Comparison of ENCODE assay signal across 15 cellular contexts in genomic region chr13:99264053-99264452, GRCh38. TPM values are rescaled to one million over a fixed set of nuclear protein-coding genes. Genes with fewer than 3 reads are reported as not detected.
DNase-seq lines count a peak whose midpoint lies in the region; ATAC-seq and TF ChIP-seq lines count a peak whose summit lies in the region.
"Had no signal": no experiment of that assay in that cellular context is flagged by ENCODE, and none has a peak within 500 bp of the region (broad histone marks: within the 10 kb centered on the region; RNA-seq: fewer than 3 reads in every experiment).

No MANE protein-coding gene starts in this region.

- H3F3A ChIP-seq in PC-9 (ENCODE audit: insufficient read depth, low read depth) = peaks cover 40% of the 10 kb centered on the region

- H3K27ac ChIP-seq in BLaER1 (0 out of 2 replicates have a peak overlapping the region, but pooled peaks have one; percentile 22), PC-9 (peak overlapping the region; percentile 23; the same call in 1 of the 2 replicates), ovary (no peak overlapping the region)
- no peak overlapping the region for H3K27ac ChIP-seq in CD8-positive, alpha-beta T cell (ENCODE audit: low read depth, low read length)

- no peak for DNase-seq in CD8-positive, alpha-beta T cell
- no peak for DNase-seq in PC-9
- no peak for DNase-seq in immature natural killer cell
- DNase-seq in COLO829 (ENCODE audit: low spot score) = no peak
- no peak for DNase-seq in DMS79 treated with DMSO at 0.1 percent for 48 hours (lab: John Stamatoyannopoulos, UW)
- DNase-seq in GOT3 (lab: John Stamatoyannopoulos, UW) = no peak
- no peak for DNase-seq in ovary
- DNase-seq: NCI-H2081 treated with DMSO at 0.1 percent for 48 hours, right cardiac atrium had no signal

- no peaks in the 10 kb centered on the region for H3K27me3 ChIP-seq in BLaER1
- H3K27me3 ChIP-seq in CD8-positive, alpha-beta T cell (ENCODE audit: insufficient read depth, low read length) = no peaks in the 10 kb centered on the region
- H3K27me3 ChIP-seq in PC-9 (ENCODE audit: insufficient read depth, low read depth) = no peaks in the 10 kb centered on the region
- no peaks in the 10 kb centered on the region for H3K27me3 ChIP-seq in ovary

- H3K79me2 ChIP-seq in PC-9 (ENCODE audit: low read depth) = peaks cover 22% of the 10 kb centered on the region

- no peaks in the 10 kb centered on the region for H3K9me3 Mint-ChIP-seq in CD8-positive, alpha-beta T cell
- no peaks in the 10 kb centered on the region for H3K9me3 Mint-ChIP-seq in immature natural killer cell
- H3K9me3 Mint-ChIP-seq: nephron had no signal

- BruUV-seq in PC-9 (replicated peaks; lab: Mats Ljungman, UMichigan) = no TSS peak

- H4K20me1 ChIP-seq in BLaER1 (peaks cover 63% of the 10 kb centered on the region), PC-9 (ENCODE audit: insufficient read depth) (peaks cover 30% of the 10 kb centered on the region; the same call in 1 of the 2 replicates)

- CTCF ChIA-PET in CD8-positive, alpha-beta T cell (lab: Charles Lee) = interaction anchor here (0.7 to 14.9 kb wide), 18 partner anchors 10 to 241 kb away, joined by 3 to 402 read pairs (median 4); partner anchors contain the start of gene UBAC2
- CTCF ChIA-PET in PC-9 (lab: Charles Lee) = interaction anchor here (0.6 to 0.7 kb wide), 2 partner anchors 87 to 637 kb away, joined by 3 to 7 read pairs; no protein-coding TSS in a partner anchor

- peak overlapping the region; percentile 27 for H3K4me3 Mint-ChIP-seq in CD8-positive, alpha-beta T cell
- H3K4me3 Mint-ChIP-seq in immature natural killer cell = no peak overlapping the region
- H3K4me3 Mint-ChIP-seq: nephron had no signal

- H3K27ac Mint-ChIP-seq in CD8-positive, alpha-beta T cell = peak overlapping the region; percentile 90
- H3K27ac Mint-ChIP-seq in immature natural killer cell = peak overlapping the region; percentile 39 to 80 (median 66)

- no peaks in the 10 kb centered on the region for H3K27me3 Mint-ChIP-seq in CD8-positive, alpha-beta T cell (ENCODE audit: low read depth)
- peaks cover 0 to 2% (median 2%) of the 10 kb centered on the region in 3 donors for H3K27me3 Mint-ChIP-seq in immature natural killer cell (ENCODE audit: low read depth in 3 of 3)

- peaks cover 97% of the 10 kb centered on the region for H3K4me1 ChIP-seq in BLaER1
- H3K4me1 ChIP-seq in CD8-positive, alpha-beta T cell (ENCODE audit: insufficient read depth, low read length) = peaks cover 53% of the 10 kb centered on the region
- H3K4me1 ChIP-seq in PC-9 (replicated peaks; ENCODE audit: insufficient read depth) = no peaks in the 10 kb centered on the region
- H3K4me1 ChIP-seq in ovary (ENCODE audit: insufficient read depth) = no peaks in the 10 kb centered on the region

- WGBS in ovary, 3 donors = 68 to 83% (median 74%) methylated on average over 1 of the region's 1 CpG

- TF ChIP-seq EP300 in ovary (IDR thresholded peaks at IDR 0.05) = no peak

- peaks cover 65% of the 10 kb centered on the region for H3K4me1 Mint-ChIP-seq in CD8-positive, alpha-beta T cell (ENCODE audit: low read depth)
- peaks cover 36 to 57% of the 10 kb centered on the region in 2 donors for H3K4me1 Mint-ChIP-seq in immature natural killer cell

- peak; percentile 16 for ATAC-seq in CD8-positive, alpha-beta T cell
- ATAC-seq: SK-N-SH treated with all-trans-retinoic acid at 6 μM for 48 hours had no signal

- no peak overlapping the region for H2AFZ ChIP-seq in PC-9

- H3K36me3 ChIP-seq in BLaER1 (peaks cover 38% of the 10 kb centered on the region), PC-9 (ENCODE audit: low read depth) (peaks cover 7% of the 10 kb centered on the region; the same call in 1 of the 2 replicates), ovary (no peaks in the 10 kb centered on the region)
- no peaks in the 10 kb centered on the region for H3K36me3 ChIP-seq in CD8-positive, alpha-beta T cell (ENCODE audit: insufficient read depth, low read length)

- no peak for TF ChIP-seq POLR2A in ovary (IDR thresholded peaks at IDR 0.05)

- no peak overlapping the region for H3K4me3 ChIP-seq in BLaER1
- H3K4me3 ChIP-seq in CD8-positive, alpha-beta T cell (ENCODE audit: low read depth, low read length) = no peak overlapping the region
- H3K4me3 ChIP-seq in PC-9 = no peak overlapping the region
- H3K4me3 ChIP-seq in ovary = no peak overlapping the region

- H3K4me2 ChIP-seq in BLaER1 (peak overlapping the region; percentile 71), PC-9 (no peak overlapping the region)

- peak overlapping the region; percentile 13 for H3K9ac ChIP-seq in BLaER1

- H3K36me3 Mint-ChIP-seq in CD8-positive, alpha-beta T cell = peaks cover 58% of the 10 kb centered on the region
- H3K36me3 Mint-ChIP-seq in immature natural killer cell = peaks cover 0 to 4% (median 0%) of the 10 kb centered on the region in 3 donors

- no peaks in the 10 kb centered on the region for H3K9me3 ChIP-seq in BLaER1
- H3K9me3 ChIP-seq in CD8-positive, alpha-beta T cell (ENCODE audit: low read length) = no peaks in the 10 kb centered on the region
- H3K9me3 ChIP-seq in PC-9 (ENCODE audit: insufficient read depth, low read depth) = no peaks in the 10 kb centered on the region
- H3K9me3 ChIP-seq in ovary = no peaks in the 10 kb centered on the region

- TF ChIP-seq CTCF in CD8-positive, alpha-beta T cell (IDR thresholded peaks at IDR 0.05) = no peak
- TF ChIP-seq CTCF in PC-9 (conservative IDR thresholded peaks at IDR 0.05) (no peak), ovary (IDR thresholded peaks at IDR 0.05) (no peak)

- intact Hi-C loops in CD8-positive, alpha-beta T cell (cut with DNase I, micrococcal nuclease) = loop anchor here in 1 of 2 experiments (1.0 to 10.0 kb wide), 2 partner anchors 67 to 1251 kb away; no protein-coding TSS in a partner anchor
- intact Hi-C loops in PC-9 (cut with micrococcal nuclease; ENCODE audit: unreplicated experiment) (loop anchor here (10.0 kb wide), 2 partner anchors 179 to 219 kb away; no protein-coding TSS in a partner anchor), ovary (cut with DNase I) (loop anchor here in 3 of 4 donors (5.0 to 10.0 kb wide), 2 partner anchors 87 to 89 kb away; no protein-coding TSS in a partner anchor)

- H3K9me2 ChIP-seq in PC-9 (ENCODE audit: insufficient read depth) = no peaks in the 10 kb centered on the region

- POLR2A ChIA-PET in CD8-positive, alpha-beta T cell (lab: Charles Lee) = interaction anchor here (0.8 to 3.2 kb wide), 5 partner anchors 34 to 87 kb away, joined by 3 to 23 read pairs (median 4); partner anchors contain the start of gene UBAC2
- POLR2A ChIA-PET in PC-9 (lab: Charles Lee; ENCODE audit: unreplicated experiment) = no interaction called here

RNA-seq across cellular contexts. Expression of gene GPR18, which starts 5.9 kb away (rescaled TPM):
- total RNA-seq in CD8-positive, alpha-beta T cell = 10 to 100 TPM; 31.9 to 36.2 TPM
- not detected in 2 replicates for total RNA-seq in PC-9 (2021)
- 10 to 100 TPM; 10.1 to 30.0 (median 21.1) TPM for polyA plus RNA-seq in immature natural killer cell
- total RNA-seq in ovary = under 1 TPM in 1 of 7 donors, not detected in 6; 0.30 TPM
- polyA plus RNA-seq in ovary = under 1 TPM in 1 of 2 donors, not detected in 1; 0.73 TPM
- total RNA-seq: cerebellum, H1, LHCN-M2 had no signal
- polyA plus RNA-seq: H1, right cardiac atrium had no signal

RNA-seq across cellular contexts. Expression of gene GPR183, which starts 43.1 kb away (rescaled TPM):
- 10 to 100 TPM; 80.2 to 85.5 TPM for total RNA-seq in CD8-positive, alpha-beta T cell
- total RNA-seq in PC-9 (2021) (not detected in 2 replicates), ovary (10 to 100 TPM in 2 of 7 donors, 1 to 10 TPM in 5; 2.4 to 14.6 (median 5.5) TPM)
- polyA plus RNA-seq in immature natural killer cell (100 to 1,000 TPM in 1 of 3 donors, 10 to 100 TPM in 2; 63.2 to 154 (median 87.1) TPM), ovary (1 to 10 TPM; 4.7 to 7.6 TPM)
- total RNA-seq: H1 had no signal
- polyA plus RNA-seq: H1 had no signal

Comparison
In these comparisons a context has a peak if more than half of its experiments do, and no peak if none do; other contexts are left out.
1. H3K27ac ChIP-seq: peak in BLaER1 (single experiment) and PC-9 (single experiment); none in CD8-positive, alpha-beta T cell (single experiment) and ovary (0 of 2).
2. RNA of gene GPR18, which starts 5.9 kb away (total RNA-seq): 31.9 to 36.2 TPM in CD8-positive, alpha-beta T cell; 0.30 TPM in ovary and not detected in PC-9; every median in the first group is over 10 times any median in the second.
3. RNA of gene GPR183, which starts 43.1 kb away (total RNA-seq): 80.2 to 85.5 TPM in CD8-positive, alpha-beta T cell; 2.4 to 14.6 TPM in ovary and not detected in PC-9; every median in the first group is over 4 times any median in the second.